ENCODE assay signal across 29 cellular contexts in the genomic region with DNA sequence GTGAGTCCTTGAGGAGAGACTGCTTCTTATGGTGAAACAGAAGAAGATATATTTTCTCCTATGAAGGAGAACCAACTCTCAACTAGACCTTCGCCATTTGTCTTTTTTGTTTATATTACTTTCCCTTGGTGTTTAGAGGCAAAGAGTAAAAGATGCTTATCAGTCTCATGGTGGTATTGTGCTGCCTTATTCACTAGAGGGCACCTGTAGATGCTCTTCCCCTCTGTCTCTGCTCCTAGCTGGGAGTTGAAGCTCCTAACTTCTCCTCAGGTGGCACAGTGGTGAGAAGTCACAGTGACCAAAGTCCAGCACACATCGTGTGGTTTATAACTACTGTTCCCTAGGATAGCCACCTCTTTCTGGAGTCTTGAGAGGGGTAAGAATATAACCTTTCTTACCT.
DNase-seq lines count a peak whose midpoint lies in the region; ATAC-seq and TF ChIP-seq lines count a peak whose summit lies in the region.
"Had no signal": no experiment of that assay in that cellular context is flagged by ENCODE, and none has a peak within 500 bp of the region (broad histone marks: within the 10 kb centered on the region; RNA-seq: fewer than 3 reads in every experiment).

No MANE protein-coding gene starts in this region.

- H3K9me3 ChIP-seq in H9 (ENCODE audit: control insufficient read depth, low read depth, low read length) (no peaks in the 10 kb centered on the region), RWPE2 (ENCODE audit: severe bottlenecking) (no peaks in the 10 kb centered on the region)
- H3K9me3 ChIP-seq: testis, uterus had no signal

- no peak overlapping the region for H3K4me3 ChIP-seq in LNCaP clone FGC (ENCODE audit: low read depth, low read length)
- no peak overlapping the region for H3K4me3 ChIP-seq in RWPE2 (ENCODE audit: severe bottlenecking)
- H3K4me3 ChIP-seq in epithelial cell of esophagus (ENCODE audit: low read length) = no peak overlapping the region
- H3K4me3 ChIP-seq: adrenal gland, SK-N-MC, testis, uterus had no signal

- peaks cover 0 to 7% (median 4%) of the 10 kb centered on the region in 3 experiments; a peak in 2 of 7 replicates for H3K36me3 Mint-ChIP-seq in H9 (ENCODE audit: insufficient read depth in 1 of 3, low read depth in 3 of 3)
- H3K36me3 Mint-ChIP-seq: activated CD8-positive, alpha-beta memory T cell treated with anti-CD3 and anti-CD28 coated beads, Interleukin-2, amount 10 ng/mL, durations not matched to agents 7 days and 5 days; IgD-negative memory B cell; naive thymus-derived CD4-positive, alpha-beta T cell had no signal

- peak; percentile 40; the same call in 2 of the 3 replicates for TF ChIP-seq CTCF in H9 (conservative IDR thresholded peaks at IDR 0.05)
- TF ChIP-seq CTCF in LNCaP clone FGC (IDR thresholded peaks at IDR 0.05; ENCODE audit: control insufficient read depth, extremely low read depth, insufficient read depth) = peak; percentile 19; the same call in 1 of the 2 replicates
- peak; percentile 13 for TF ChIP-seq CTCF in RWPE2 (IDR thresholded peaks at IDR 0.05; ENCODE audit: poor library complexity, severe bottlenecking)
- no peak for TF ChIP-seq CTCF in epithelial cell of esophagus (IDR thresholded peaks at IDR 0.05; ENCODE audit: insufficient read depth, low read depth, low read length, missing control alignments)

- no peak overlapping the region for H3K23ac ChIP-seq in H9 (ENCODE audit: insufficient read length, low read depth, low read length)

- H2BK20ac ChIP-seq in H9 (ENCODE audit: low read depth, low read length, poor library complexity, severe bottlenecking) = no peak overlapping the region

- WGBS in H9 (ENCODE audit: extremely low coverage, insufficient read length, low lambda C conversion rate) = no CpG with 5 or more reads among the region's 2 CpGs

- H3K79me2 ChIP-seq in H9 (ENCODE audit: insufficient read depth, low read length) = no peaks in the 10 kb centered on the region

- H3K4me3 Mint-ChIP-seq in H9 = no peak overlapping the region
- H3K4me3 Mint-ChIP-seq: activated CD4-positive, alpha-beta T cell treated with anti-CD3 and anti-CD28 coated beads, Interleukin-2, amount 10 ng/mL, durations not matched to agents 7 days and 5 days; activated CD8-positive, alpha-beta memory T cell treated with anti-CD3 and anti-CD28 coated beads, Interleukin-2, amount 10 ng/mL, durations not matched to agents 7 days and 5 days; activated naive CD4-positive, alpha-beta T cell treated with anti-CD3 and anti-CD28 coated beads for 36 hours; IgD-negative memory B cell; naive thymus-derived CD4-positive, alpha-beta T cell had no signal

- H3T11ph ChIP-seq in H9 (ENCODE audit: low read length) = no peak overlapping the region

- no peak overlapping the region for H3K56ac ChIP-seq in H9 (ENCODE audit: insufficient read length, low read depth, low read length)

- H3K27me3 ChIP-seq in H9 (ENCODE audit: insufficient read depth, low read length) (no peaks in the 10 kb centered on the region), RWPE2 (ENCODE audit: insufficient read depth, poor library complexity, severe bottlenecking) (no peaks in the 10 kb centered on the region)
- H3K27me3 ChIP-seq: adrenal gland, brain microvascular endothelial cell, testis, uterus had no signal

- no peak overlapping the region for H3K9ac ChIP-seq in H9 (ENCODE audit: extremely low read depth, insufficient read length, low read length)

- no peaks in the 10 kb centered on the region for H3K4me1 Mint-ChIP-seq in H9
- H3K4me1 Mint-ChIP-seq: activated CD4-positive, alpha-beta T cell treated with anti-CD3 and anti-CD28 coated beads, Interleukin-2, amount 10 ng/mL, durations not matched to agents 7 days and 5 days; activated CD8-positive, alpha-beta memory T cell treated with anti-CD3 and anti-CD28 coated beads, Interleukin-2, amount 10 ng/mL, durations not matched to agents 7 days and 5 days; IgD-negative memory B cell; naive thymus-derived CD4-positive, alpha-beta T cell had no signal

- no peak overlapping the region for H4K8ac ChIP-seq in H9 (replicated peaks; ENCODE audit: insufficient read length, low read depth, low read length)

- DNase-seq in H9 (no peak), LNCaP clone FGC (ENCODE audit: low read depth) (no peak), RWPE2 (ENCODE audit: low spot score) (no peak), epithelial cell of esophagus (ENCODE audit: low read depth) (peak; percentile 14), NCI-H345 treated with DMSO at 0.1 percent for 48 hours (lab: John Stamatoyannopoulos, UW; ENCODE audit: unreplicated experiment) (no peak), NAMALWA (ENCODE audit: low spot score) (no peak), SKM-1 treated with dmso at 0.1 percent for 144 hours (lab: John Stamatoyannopoulos, UW; ENCODE audit: unreplicated experiment) (no peak)
- DNase-seq: activated CD4-positive, alpha-beta T cell treated with anti-CD3 and anti-CD28 coated beads, Interleukin-2, amount 10 ng/mL, durations not matched to agents 7 days and 5 days; activated CD8-positive, alpha-beta memory T cell treated with anti-CD3 and anti-CD28 coated beads, Interleukin-2, amount 10 ng/mL, durations not matched to agents 7 days and 5 days; activated naive CD4-positive, alpha-beta T cell treated with anti-CD3 and anti-CD28 coated beads for 36 hours; activated T-cell treated with anti-CD3 and anti-CD28 coated beads, Interleukin-2, amount 50 U/mL, for 48 hours; adrenal gland; brain microvascular endothelial cell; Calu3; erythroblast; glutamatergic neuron; midbrain; naive thymus-derived CD4-positive, alpha-beta T cell; NCI-H2171 treated with DMSO at 0.1 percent for 48 hours; NCI-H524 treated with DMSO at 0.1 percent for 48 hours; nucleus accumbens; stimulated activated CD4-positive, alpha-beta T cell treated with anti-CD3 and anti-CD28 coated beads, Interleukin-15, amount 100 ng/mL, for 24 hours; stimulated activated naive CD4-positive, alpha-beta T cell treated with Interleukin-2 at 50 U/mL for 16 hours; testis; uterus had no signal

- no peaks in the 10 kb centered on the region for H3K79me1 ChIP-seq in H9 (ENCODE audit: insufficient read depth, low read depth, low read length, poor library complexity, severe bottlenecking)

- no peak overlapping the region for H3K4me2 ChIP-seq in H9 (ENCODE audit: insufficient read depth, insufficient read length, low read length)

- H3K27ac Mint-ChIP-seq in H9 = no peak overlapping the region
- H3K27ac Mint-ChIP-seq: activated CD4-positive, alpha-beta T cell treated with anti-CD3 and anti-CD28 coated beads, Interleukin-2, amount 10 ng/mL, durations not matched to agents 7 days and 5 days; activated CD8-positive, alpha-beta memory T cell treated with anti-CD3 and anti-CD28 coated beads, Interleukin-2, amount 10 ng/mL, durations not matched to agents 7 days and 5 days; activated naive CD4-positive, alpha-beta T cell treated with anti-CD3 and anti-CD28 coated beads for 36 hours; IgD-negative memory B cell; naive thymus-derived CD4-positive, alpha-beta T cell had no signal

- H2BK15ac ChIP-seq in H9 (ENCODE audit: low read depth, low read length) = no peak overlapping the region

- H4K20me1 ChIP-seq in H9 (ENCODE audit: control insufficient read depth, insufficient read depth, insufficient read length) = no peaks in the 10 kb centered on the region

- no peaks in the 10 kb centered on the region for H3K27me3 Mint-ChIP-seq in H9 (ENCODE audit: low read depth)
- H3K27me3 Mint-ChIP-seq: activated CD4-positive, alpha-beta T cell treated with anti-CD3 and anti-CD28 coated beads, Interleukin-2, amount 10 ng/mL, durations not matched to agents 7 days and 5 days; activated CD8-positive, alpha-beta memory T cell treated with anti-CD3 and anti-CD28 coated beads, Interleukin-2, amount 10 ng/mL, durations not matched to agents 7 days and 5 days; IgD-negative memory B cell; naive thymus-derived CD4-positive, alpha-beta T cell had no signal

- no peak overlapping the region for H2BK5ac ChIP-seq in H9 (ENCODE audit: insufficient read length, low read length)

- H2BK120ac ChIP-seq in H9 (ENCODE audit: low read depth, low read length, poor library complexity, severe bottlenecking) = no peak overlapping the region

- no peak overlapping the region for H3K18ac ChIP-seq in H9 (ENCODE audit: insufficient read length, low read depth, low read length)

- no peak overlapping the region for H2BK12ac ChIP-seq in H9 (ENCODE audit: insufficient read length, low read depth, low read length)

- H4K91ac ChIP-seq in H9 (ENCODE audit: insufficient read length, low read depth, low read length) = no peak overlapping the region

- no peaks in the 10 kb centered on the region for H3K36me3 ChIP-seq in RWPE2 (ENCODE audit: low read depth)
- H3K36me3 ChIP-seq: adrenal gland, brain microvascular endothelial cell, uterus had no signal

- ATAC-seq in RWPE2 (ENCODE audit: low read depth) (peak; percentile 29; the same call in 1 of the 3 replicates), GM19463 (IDR thresholded peaks at IDR 0.05; ENCODE audit: unreplicated experiment) (no peak)
- ATAC-seq: activated CD8-positive, alpha-beta memory T cell treated with anti-CD3 and anti-CD28 coated beads, Interleukin-2, amount 10 ng/mL, durations not matched to agents 7 days and 5 days; naive thymus-derived CD4-positive, alpha-beta T cell had no signal

- H3K4me1 ChIP-seq in H9 (ENCODE audit: insufficient read depth, low read length) (no peaks in the 10 kb centered on the region), RWPE2 (ENCODE audit: insufficient read depth, poor library complexity, severe bottlenecking) (no peaks in the 10 kb centered on the region)
- H3K4me1 ChIP-seq: adrenal gland, testis, uterus had no signal

- no peak overlapping the region for H4K5ac ChIP-seq in H9 (ENCODE audit: insufficient read length, low read depth, low read length)

- H3K9me3 Mint-ChIP-seq in H9 = peaks cover 8 to 10% of the 10 kb centered on the region in 2 experiments; a peak in 4 of 5 replicates

- H3K4ac ChIP-seq in H9 (ENCODE audit: low read depth, low read length) = no peak overlapping the region

- H3K14ac ChIP-seq in H9 (ENCODE audit: insufficient read depth, low read length) = no peak overlapping the region

- no peaks in the 10 kb centered on the region for H3K23me2 ChIP-seq in H9 (ENCODE audit: insufficient read length, low read depth, low read length, poor library complexity, severe bottlenecking)

- no peak overlapping the region for H2AK5ac ChIP-seq in H9 (ENCODE audit: insufficient read length, low read length)

- H3K27ac ChIP-seq in H9 (ENCODE audit: insufficient read length, low read depth, low read length) = no peak overlapping the region
- no peak overlapping the region for H3K27ac ChIP-seq in RWPE2 (ENCODE audit: poor library complexity, severe bottlenecking)
- H3K27ac ChIP-seq: adrenal gland, brain microvascular endothelial cell, SK-N-MC, testis, uterus, VCaP had no signal

- H2AFZ ChIP-seq in H9 (ENCODE audit: low read length) = no peak overlapping the region
